In genomic region chr6:14046476-14047068, GRCh38 we compare ENCODE assay signal across 8 cellular contexts.
DNase-seq lines count a peak whose midpoint lies in the region; ATAC-seq and TF ChIP-seq lines count a peak whose summit lies in the region.

No MANE protein-coding gene starts in this region.

- no peaks in the 10 kb centered on the region for H3K4me1 ChIP-seq in BE2C

- DNase-seq in BE2C: peak; percentile 41
- DNase-seq in NCI-H146 treated with DMSO at 0.1 percent for 48 hours (lab: John Stamatoyannopoulos, UW; ENCODE audit: unreplicated experiment): peak; percentile 70
- DNase-seq in WTC11 (ENCODE audit: low spot score): peak; percentile 51
- DNase-seq in dorsolateral prefrontal cortex: peak in 1 of 10 donors; percentile 36
- DNase-seq in naive thymus-derived CD8-positive, alpha-beta T cell: peak in 8 of 10 donors; percentile 7 to 51 (median 24)
- no peak for DNase-seq in cerebellar nuclear complex (lab: John Stamatoyannopoulos, UW)

- H3K27ac ChIP-seq in dorsolateral prefrontal cortex: no peak overlapping the region

- H3K9me3 Mint-ChIP-seq in WTC11: no peaks in the 10 kb centered on the region
- H3K9me3 Mint-ChIP-seq in naive thymus-derived CD8-positive, alpha-beta T cell: no peaks in the 10 kb centered on the region

- H3K4me3 Mint-ChIP-seq in WTC11: no peak overlapping the region
- H3K4me3 Mint-ChIP-seq in naive thymus-derived CD8-positive, alpha-beta T cell: no peak overlapping the region

- no peaks in the 10 kb centered on the region for H3K36me3 Mint-ChIP-seq in WTC11
- H3K36me3 Mint-ChIP-seq in naive thymus-derived CD8-positive, alpha-beta T cell: no peaks in the 10 kb centered on the region

- no peaks in the 10 kb centered on the region for H3K9me3 ChIP-seq in BE2C

- CTCF ChIA-PET in WTC11 (lab: Charles Lee): interaction anchor here (0.6 to 5.1 kb wide), 48 partner anchors 9 to 1577 kb away, joined by 3 to 126 read pairs (median 4); partner anchors contain the start of gene RNF182

- H3K36me3 ChIP-seq in BE2C: no peaks in the 10 kb centered on the region

- H3K27me3 ChIP-seq in BE2C (no peaks in the 10 kb centered on the region), dorsolateral prefrontal cortex (peaks cover 0 to 49% (median 0%) of the 10 kb centered on the region in 45 donors)

- intact Hi-C loops in dorsolateral prefrontal cortex (cut with DNase I): loop anchor here in 1 of 2 donors (5.0 kb wide), 1 partner anchor 139 kb away; no protein-coding TSS in a partner anchor

- H3K27ac Mint-ChIP-seq in WTC11: no peak overlapping the region
- H3K27ac Mint-ChIP-seq in naive thymus-derived CD8-positive, alpha-beta T cell: no peak overlapping the region

- H3K27me3 Mint-ChIP-seq in WTC11 (ENCODE audit: low read depth): peaks cover 30% of the 10 kb centered on the region
- H3K27me3 Mint-ChIP-seq in naive thymus-derived CD8-positive, alpha-beta T cell: peaks cover 8 to 47% (median 22%) of the 10 kb centered on the region in 5 donors

- POLR2A ChIA-PET in WTC11 (lab: Charles Lee): interaction anchor here (0.6 to 1.0 kb wide), 2 partner anchors 44 to 1007 kb away, joined by 4 to 12 read pairs; no protein-coding TSS in a partner anchor
- POLR2A ChIA-PET in naive thymus-derived CD8-positive, alpha-beta T cell (lab: Charles Lee): no interaction called here

- H3K4me1 Mint-ChIP-seq in WTC11: no peaks in the 10 kb centered on the region
- peaks cover 0 to 1% (median 0%) of the 10 kb centered on the region in 4 donors for H3K4me1 Mint-ChIP-seq in naive thymus-derived CD8-positive, alpha-beta T cell

- H3K4me3 ChIP-seq in BE2C (ENCODE audit: low read depth, low read length) (no peak overlapping the region), dorsolateral prefrontal cortex (no peak overlapping the region)

- ATAC-seq in GM18520 (IDR thresholded peaks at IDR 0.05; ENCODE audit: unreplicated experiment): peak; percentile 52
- ATAC-seq in WTC11: peak; percentile 93
- ATAC-seq in naive thymus-derived CD8-positive, alpha-beta T cell: peak; percentile 70 to 80
- ATAC-seq in HG03571 (IDR thresholded peaks at IDR 0.05; ENCODE audit: unreplicated experiment): no peak

- TF ChIP-seq CTCF in BE2C (IDR thresholded peaks at IDR 0.05; ENCODE audit: low read depth, low read length) (peak; percentile 83), WTC11 (IDR thresholded peaks at IDR 0.05) (0 out of 2 replicates have a peak, but pooled peaks have one; percentile 36), dorsolateral prefrontal cortex (IDR thresholded peaks at IDR 0.05 in 54 of 56, conservative IDR thresholded peaks at IDR 0.05 in 2 of 56; ENCODE audit: low read depth in 1 of 56, partially characterized antibody in 56 of 56) (peak in 55 of 56 donors; percentile 23 to 66 (median 50))

TF ChIP-seq in WTC11, 78 proteins besides CTCF, POLR2A, EP300 and RAD21:
- no peak for TF ChIP-seq NR2C2 (CRISPR knock-in tag; IDR thresholded peaks at IDR 0.05)
- TF ChIP-seq ZNF219 (CRISPR knock-in tag; IDR thresholded peaks at IDR 0.05; ENCODE audit: borderline replicate concordance): no peak
- TF ChIP-seq MYBL2 (CRISPR knock-in tag; IDR thresholded peaks at IDR 0.05): no peak
- no peak for TF ChIP-seq MXD4 (CRISPR knock-in tag; IDR thresholded peaks at IDR 0.05; ENCODE audit: borderline replicate concordance)
- no peak for TF ChIP-seq ESRRA (CRISPR knock-in tag; IDR thresholded peaks at IDR 0.05; ENCODE audit: borderline replicate concordance)
- no peak for TF ChIP-seq RELA (CRISPR knock-in tag; IDR thresholded peaks at IDR 0.05; ENCODE audit: borderline replicate concordance)
- TF ChIP-seq ATF2 (CRISPR knock-in tag; IDR thresholded peaks at IDR 0.05; ENCODE audit: borderline replicate concordance, low read depth): no peak
- TF ChIP-seq ZNF121 (CRISPR knock-in tag; IDR thresholded peaks at IDR 0.05): no peak
- TF ChIP-seq USF2 (CRISPR knock-in tag; IDR thresholded peaks at IDR 0.05): no peak
- no peak for TF ChIP-seq USF1 (CRISPR knock-in tag; IDR thresholded peaks at IDR 0.05)
- TF ChIP-seq CDX4 (CRISPR knock-in tag; IDR thresholded peaks at IDR 0.05; ENCODE audit: borderline replicate concordance): no peak
- no peak for TF ChIP-seq ZNF512 (CRISPR knock-in tag; IDR thresholded peaks at IDR 0.05; ENCODE audit: borderline replicate concordance)
TF ChIP-seq in WTC11: peak in this region for 0.

Comparison
In these comparisons a context has a peak if more than half of its experiments do, and no peak if none do; other contexts are left out.
1. DNase-seq: peak in BE2C (single experiment), NCI-H146 treated with DMSO at 0.1 percent for 48 hours (single experiment), WTC11 (single experiment) and naive thymus-derived CD8-positive, alpha-beta T cell (8 of 10); none in cerebellar nuclear complex (0 of 2).
2. Peak in every context shown above with its lines, with median percentiles within 50 percentile points of each other: CTCF ChIP-seq.